12 cellular contexts compared by ENCODE assay signal in the genomic region with DNA sequence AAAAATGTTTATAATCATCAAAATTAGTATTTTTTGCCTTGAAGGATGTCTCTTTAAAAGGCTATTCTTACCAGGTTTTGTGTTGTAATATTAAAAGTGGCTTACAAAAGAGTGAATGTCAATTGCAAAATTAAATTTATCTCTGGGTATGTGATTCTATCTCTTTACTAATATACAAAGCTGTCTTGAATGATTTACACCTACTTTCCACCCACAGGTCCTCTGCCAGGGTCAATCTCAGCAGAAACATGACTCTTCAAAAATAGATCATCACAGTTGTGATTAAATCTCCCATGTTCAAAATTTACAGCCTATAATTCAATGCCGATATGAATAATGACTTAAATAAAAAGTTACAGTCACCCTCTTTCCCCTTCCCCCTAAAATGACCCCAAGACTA.
"Had no signal": no experiment of that assay in that cellular context is flagged by ENCODE, and none has a peak within 500 bp of the region (broad histone marks: within the 10 kb centered on the region; RNA-seq: fewer than 3 reads in every experiment).

No MANE protein-coding gene starts in this region.

- DNase-seq: activated T-cell treated with anti-CD3 and anti-CD28 coated beads, Interleukin-2, amount 50 U/mL, for 1 hour; amygdala; brain microvascular endothelial cell; cerebellar nuclear complex; esophagus squamous epithelium; foreskin keratinocyte; heart right ventricle; naive B cell; stimulated activated CD4-positive, alpha-beta T cell treated with anti-CD3 and anti-CD28 coated beads, Interleukin-12 subunit alpha, Interleukin-12 subunit beta, amount 100 ng/mL, for 4 hours; stimulated activated naive CD4-positive, alpha-beta T cell had no signal

- H3K4me1 ChIP-seq: prostate gland had no signal

- H3K27ac ChIP-seq: foreskin keratinocyte, neutrophil had no signal

- H3K4me3 ChIP-seq: esophagus squamous epithelium, heart right ventricle, prostate gland had no signal

- H3K9me3 ChIP-seq: esophagus squamous epithelium, heart right ventricle, neutrophil, prostate gland had no signal

- H3K27me3 ChIP-seq: brain microvascular endothelial cell, esophagus squamous epithelium, foreskin keratinocyte, heart right ventricle, neutrophil had no signal

- H3K36me3 ChIP-seq: brain microvascular endothelial cell, esophagus squamous epithelium, neutrophil, prostate gland had no signal
